ENCODE assay signal across 8 cellular contexts in the genomic region with DNA sequence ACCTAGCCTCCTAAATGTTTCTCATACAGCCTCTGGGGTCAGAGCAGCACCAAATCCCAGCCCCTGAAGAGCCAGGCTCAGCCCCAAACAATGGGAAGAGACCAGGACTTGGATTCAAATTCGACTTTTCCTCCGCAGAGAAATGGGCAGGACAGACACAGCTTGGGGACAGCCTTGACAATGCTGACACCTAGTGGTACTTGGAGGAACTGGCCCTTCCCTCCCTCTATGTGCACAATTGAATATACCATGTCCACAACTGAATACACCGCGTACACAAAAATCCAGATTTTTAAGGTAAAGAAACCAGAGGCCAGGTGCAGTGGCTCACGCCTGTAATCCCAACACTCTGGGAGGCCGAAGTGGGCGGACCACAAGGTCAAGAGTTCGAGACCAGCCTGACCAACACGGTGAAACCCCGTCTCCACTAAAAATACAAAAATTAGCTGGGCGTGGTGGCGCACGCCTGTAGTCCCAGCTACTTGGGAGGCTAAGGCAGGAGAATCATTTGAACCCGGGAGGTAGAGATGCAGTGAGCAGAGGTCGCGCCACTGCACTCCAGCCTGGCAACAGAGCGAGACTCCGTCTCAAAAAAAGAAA. TPM values are rescaled to one million over a fixed set of nuclear protein-coding genes. Genes with fewer than 3 reads are reported as not detected.
DNase-seq lines count a peak whose midpoint lies in the region; ATAC-seq, FAIRE-seq and TF ChIP-seq lines count a peak whose summit lies in the region.
"Not testable (repeated sequence)": the region's sequence is repeated elsewhere in the genome, so short reads cannot be mapped to it uniquely, and the experiment has no call there.

No MANE protein-coding gene starts in this region.

- H3K27me3 Mint-ChIP-seq in activated CD4-positive, alpha-beta memory T cell treated with anti-CD3 and anti-CD28 coated beads, Interleukin-2, amount 10 ng/mL, durations not matched to agents 7 days and 5 days = peaks cover 11% of the 10 kb centered on the region
- H3K27me3 Mint-ChIP-seq in immature natural killer cell (ENCODE audit: low read depth in 3 of 3) = not testable (repeated sequence)

- H3K27ac Mint-ChIP-seq in activated CD4-positive, alpha-beta memory T cell treated with anti-CD3 and anti-CD28 coated beads, Interleukin-2, amount 10 ng/mL, durations not matched to agents 7 days and 5 days = not testable (repeated sequence)
- H3K27ac Mint-ChIP-seq in immature natural killer cell = peak overlapping the region in 1 of 6 donors; percentile 12

- TF ChIP-seq POLR2A in uterus (IDR thresholded peaks at IDR 0.05) = peak in 1 of 2 donors; percentile 11

- FAIRE-seq in G401.6 (lab: Jason Lieb, UNC) = peak; percentile 84

- H3K9me3 ChIP-seq in uterus = not testable (repeated sequence)

- not testable (repeated sequence) for H3K4me1 ChIP-seq in uterus

- peak; percentile 88 to 96 (median 92) for TF ChIP-seq CTCF in uterus (IDR thresholded peaks at IDR 0.05)

- H3K4me1 Mint-ChIP-seq in activated CD4-positive, alpha-beta memory T cell treated with anti-CD3 and anti-CD28 coated beads, Interleukin-2, amount 10 ng/mL, durations not matched to agents 7 days and 5 days; immature natural killer cell: not testable (repeated sequence)

- peak; percentile 83 for ATAC-seq in sciatic nerve

- H3K9me3 Mint-ChIP-seq in activated CD4-positive, alpha-beta memory T cell treated with anti-CD3 and anti-CD28 coated beads, Interleukin-2, amount 10 ng/mL, durations not matched to agents 7 days and 5 days; immature natural killer cell: not testable (repeated sequence)

- not testable (repeated sequence) for H3K36me3 ChIP-seq in uterus

- DNase-seq in M059J (ENCODE audit: low read depth) (peak; percentile 53), OCI-M2 (lab: John Stamatoyannopoulos, UW; ENCODE audit: unreplicated experiment) (peak; percentile 42), cerebellar cortex (ENCODE audit: low spot score) (peak; percentile 77), immature natural killer cell (peak; percentile 61 to 70 (median 62)), sciatic nerve (ENCODE audit: low spot score) (peak; percentile 80), uterus (peak; percentile 58 to 65)
- DNase-seq in activated CD4-positive, alpha-beta memory T cell treated with anti-CD3 and anti-CD28 coated beads, Interleukin-2, amount 10 ng/mL, durations not matched to agents 7 days and 5 days = peak; percentile 75

- CTCF ChIA-PET in activated CD4-positive, alpha-beta memory T cell treated with anti-CD3 and anti-CD28 coated beads, Interleukin-2, amount 10 ng/mL, durations not matched to agents 7 days and 5 days (lab: Charles Lee) = interaction anchor here (0.5 to 5.5 kb wide), 14 partner anchors 16 to 605 kb away, joined by 3 to 78 read pairs (median 4); partner anchors contain the start of genes EXOSC10 and MAD2L2

- H3K27ac ChIP-seq in uterus = not testable (repeated sequence)

- intact Hi-C loops in sciatic nerve (cut with DNase I) (loop anchor here (5.0 kb wide), 1 partner anchor 605 kb away; no protein-coding TSS in a partner anchor), uterus (cut with DNase I; ENCODE audit: low total_unique reads) (loop anchor here (10.0 kb wide), 1 partner anchor 408 kb away; no protein-coding TSS in a partner anchor)

- not testable (repeated sequence) for H3K36me3 Mint-ChIP-seq in activated CD4-positive, alpha-beta memory T cell treated with anti-CD3 and anti-CD28 coated beads, Interleukin-2, amount 10 ng/mL, durations not matched to agents 7 days and 5 days (ENCODE audit: low read depth); immature natural killer cell

- POLR2A ChIA-PET in activated CD4-positive, alpha-beta memory T cell treated with anti-CD3 and anti-CD28 coated beads, Interleukin-2, amount 10 ng/mL, durations not matched to agents 7 days and 5 days (lab: Charles Lee) = interaction anchor here (1.4 kb wide), 1 partner anchor 605 kb away, joined by 5 read pairs; no protein-coding TSS in a partner anchor

- not testable (repeated sequence) for H3K4me3 Mint-ChIP-seq in activated CD4-positive, alpha-beta memory T cell treated with anti-CD3 and anti-CD28 coated beads, Interleukin-2, amount 10 ng/mL, durations not matched to agents 7 days and 5 days; immature natural killer cell

- not testable (repeated sequence) for H3K27me3 ChIP-seq in uterus

- H3K4me3 ChIP-seq in uterus = not testable (repeated sequence)

RNA-seq across cellular contexts. Expression of gene FBXO2, which starts 11.7 kb away (rescaled TPM):
- 2.7 and 7.5 TPM in 2 replicates for total RNA-seq in M059J (2014; rRNA removed; shearing (Covaris generic))
- 1 to 10 TPM; 1.4 to 1.8 TPM for total RNA-seq in activated CD4-positive, alpha-beta memory T cell treated with anti-CD3 and anti-CD28 coated beads, Interleukin-2, amount 10 ng/mL, durations not matched to agents 7 days and 5 days
- 10 to 100 TPM in 2 of 3 donors, 1 to 10 TPM in 1; 5.6 to 15.5 (median 14.4) TPM for polyA plus RNA-seq in immature natural killer cell
- total RNA-seq in sciatic nerve (24.7 TPM), uterus (1 to 10 TPM in 3 of 4 donors, under 1 TPM in 1; 0.59 to 7.2 (median 4.2) TPM)

RNA-seq across cellular contexts. Expression of gene FBXO44, which starts 12.2 kb away (rescaled TPM):
- 7.5 and 13.3 TPM in 2 replicates for total RNA-seq in M059J (2014; rRNA removed; shearing (Covaris generic))
- total RNA-seq in activated CD4-positive, alpha-beta memory T cell treated with anti-CD3 and anti-CD28 coated beads, Interleukin-2, amount 10 ng/mL, durations not matched to agents 7 days and 5 days = 10 to 100 TPM; 30.4 to 32.4 TPM
- 10 to 100 TPM in 2 of 3 donors, 1 to 10 TPM in 1; 8.6 to 13.4 (median 12.5) TPM for polyA plus RNA-seq in immature natural killer cell
- total RNA-seq in sciatic nerve (37.1 TPM), uterus (10 to 100 TPM in 3 of 4 donors, 1 to 10 TPM in 1; 7.6 to 26.7 (median 17.6) TPM)

RNA-seq across cellular contexts. Expression of gene FBXO6, which starts 21.5 kb away (rescaled TPM):
- total RNA-seq in M059J (2014; rRNA removed; shearing (Covaris generic)) = 11.0 and 12.2 TPM in 2 replicates
- total RNA-seq in activated CD4-positive, alpha-beta memory T cell treated with anti-CD3 and anti-CD28 coated beads, Interleukin-2, amount 10 ng/mL, durations not matched to agents 7 days and 5 days = 10 to 100 TPM; 37.1 to 37.7 TPM
- polyA plus RNA-seq in immature natural killer cell = 100 to 1,000 TPM; 105 to 164 (median 121) TPM
- total RNA-seq in sciatic nerve (6.6 TPM), uterus (1 to 10 TPM in 2 of 4 donors, under 1 TPM in 2; 0.51 to 5.4 (median 2.2) TPM)

RNA-seq across cellular contexts. Expression of gene MAD2L2, which starts 38.4 kb away (rescaled TPM):
- 129 and 141 TPM in 2 replicates for total RNA-seq in M059J (2014; rRNA removed; shearing (Covaris generic))
- total RNA-seq in activated CD4-positive, alpha-beta memory T cell treated with anti-CD3 and anti-CD28 coated beads, Interleukin-2, amount 10 ng/mL, durations not matched to agents 7 days and 5 days = 10 to 100 TPM; 59.2 to 63.1 TPM
- 100 to 1,000 TPM; 103 to 182 (median 163) TPM for polyA plus RNA-seq in immature natural killer cell
- 22.0 TPM for total RNA-seq in sciatic nerve
- 10 to 100 TPM; 24.3 to 66.2 (median 34.6) TPM for total RNA-seq in uterus

RNA-seq across cellular contexts. Expression of gene DRAXIN, which starts 49.0 kb away (rescaled TPM):
- total RNA-seq in M059J (2014; rRNA removed; shearing (Covaris generic)) = 0.12 and 0.25 TPM in 2 replicates
- total RNA-seq in activated CD4-positive, alpha-beta memory T cell treated with anti-CD3 and anti-CD28 coated beads, Interleukin-2, amount 10 ng/mL, durations not matched to agents 7 days and 5 days = under 1 TPM; 0.60 TPM
- polyA plus RNA-seq in immature natural killer cell = under 1 TPM; 0.29 to 0.94 (median 0.58) TPM
- total RNA-seq in sciatic nerve = not detected
- under 1 TPM in 2 of 4 donors, not detected in 2; 0.06 to 0.41 TPM for total RNA-seq in uterus
